ENCODE assay signal across 1 cellular context in genomic region chr11:68353118-68353517, GRCh38.
TF ChIP-seq lines count a peak whose summit lies in the region.

No MANE protein-coding gene starts in this region.

TF ChIP-seq in A549, 52 proteins besides CTCF, POLR2A, EP300 and RAD21 (continued from another document):
- TF ChIP-seq REST (IDR thresholded peaks at IDR 0.05) (no peak), CEBPB (IDR thresholded peaks at IDR 0.05) (no peak)
